Comparison of ENCODE assay signal across 1 cellular context in the genomic region with DNA sequence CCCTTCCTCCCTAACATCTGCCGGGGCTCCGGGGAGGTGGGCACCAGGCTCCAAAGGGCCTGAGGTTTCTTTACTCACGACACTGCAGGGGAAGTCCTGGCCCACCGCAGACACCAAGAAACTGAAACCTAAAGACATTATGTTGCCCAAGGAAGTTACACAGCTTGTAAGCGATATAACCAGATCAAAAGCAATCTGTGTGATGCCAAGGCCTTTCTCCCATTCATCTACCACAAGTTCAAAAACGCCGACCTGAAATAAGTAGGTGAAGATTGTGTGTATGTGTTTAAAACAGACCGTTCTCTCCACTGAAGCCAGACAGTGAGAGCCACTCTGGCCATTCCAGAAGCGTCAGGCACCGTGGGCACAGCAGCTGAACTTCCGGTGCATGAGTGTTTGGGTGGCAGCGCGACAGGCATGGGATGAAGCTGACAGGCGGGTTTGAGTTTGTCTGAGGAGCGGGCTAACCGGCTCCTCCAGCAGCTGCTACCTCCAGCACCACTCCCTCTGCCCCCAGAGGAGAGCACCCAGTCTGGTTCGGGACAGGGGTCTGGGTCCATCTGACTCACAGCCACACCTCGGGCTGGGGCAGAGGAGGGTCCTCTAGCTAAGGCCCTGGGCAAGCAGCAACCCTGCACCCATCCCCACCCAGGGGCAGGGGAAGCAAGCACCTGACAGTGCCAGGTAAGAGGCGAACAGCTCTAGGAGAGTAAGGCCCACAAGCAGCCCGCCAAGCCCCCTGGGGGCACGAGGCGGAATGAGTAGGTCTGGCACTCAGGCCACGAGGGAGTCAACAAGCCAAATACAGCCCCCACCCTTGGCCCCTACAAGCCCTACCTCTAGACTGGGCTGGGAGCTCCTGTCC.
TF ChIP-seq lines count a peak whose summit lies in the region.

No MANE protein-coding gene starts in this region.

TF ChIP-seq in H1, 55 proteins besides CTCF, POLR2A, EP300 and RAD21 (continued from another document):
- TF ChIP-seq PHF8 (conservative IDR thresholded peaks at IDR 0.05; ENCODE audit: low read depth, low read length), result no peak
- no peak for TF ChIP-seq SIX5 (IDR thresholded peaks at IDR 0.05; ENCODE audit: low read depth, low read length)
- TF ChIP-seq RNF2 (IDR thresholded peaks at IDR 0.05; ENCODE audit: borderline replicate concordance, low read depth, low read length, missing control alignments, poor library complexity, severe bottlenecking), result no peak
- TF ChIP-seq CREB1 (IDR thresholded peaks at IDR 0.05), result no peak
- no peak for TF ChIP-seq YY1 (IDR thresholded peaks at IDR 0.05; ENCODE audit: low read depth, low read length)
- no peak for TF ChIP-seq CTBP2 (IDR thresholded peaks at IDR 0.05; ENCODE audit: borderline replicate concordance, insufficient read depth, insufficient read length, low read length)
- no peak for TF ChIP-seq JUND (IDR thresholded peaks at IDR 0.05; ENCODE audit: low read length)
- no peak for TF ChIP-seq POLR2AphosphoS5 (IDR thresholded peaks at IDR 0.05; ENCODE audit: low read depth, low read length)
- TF ChIP-seq, protein P1, sequence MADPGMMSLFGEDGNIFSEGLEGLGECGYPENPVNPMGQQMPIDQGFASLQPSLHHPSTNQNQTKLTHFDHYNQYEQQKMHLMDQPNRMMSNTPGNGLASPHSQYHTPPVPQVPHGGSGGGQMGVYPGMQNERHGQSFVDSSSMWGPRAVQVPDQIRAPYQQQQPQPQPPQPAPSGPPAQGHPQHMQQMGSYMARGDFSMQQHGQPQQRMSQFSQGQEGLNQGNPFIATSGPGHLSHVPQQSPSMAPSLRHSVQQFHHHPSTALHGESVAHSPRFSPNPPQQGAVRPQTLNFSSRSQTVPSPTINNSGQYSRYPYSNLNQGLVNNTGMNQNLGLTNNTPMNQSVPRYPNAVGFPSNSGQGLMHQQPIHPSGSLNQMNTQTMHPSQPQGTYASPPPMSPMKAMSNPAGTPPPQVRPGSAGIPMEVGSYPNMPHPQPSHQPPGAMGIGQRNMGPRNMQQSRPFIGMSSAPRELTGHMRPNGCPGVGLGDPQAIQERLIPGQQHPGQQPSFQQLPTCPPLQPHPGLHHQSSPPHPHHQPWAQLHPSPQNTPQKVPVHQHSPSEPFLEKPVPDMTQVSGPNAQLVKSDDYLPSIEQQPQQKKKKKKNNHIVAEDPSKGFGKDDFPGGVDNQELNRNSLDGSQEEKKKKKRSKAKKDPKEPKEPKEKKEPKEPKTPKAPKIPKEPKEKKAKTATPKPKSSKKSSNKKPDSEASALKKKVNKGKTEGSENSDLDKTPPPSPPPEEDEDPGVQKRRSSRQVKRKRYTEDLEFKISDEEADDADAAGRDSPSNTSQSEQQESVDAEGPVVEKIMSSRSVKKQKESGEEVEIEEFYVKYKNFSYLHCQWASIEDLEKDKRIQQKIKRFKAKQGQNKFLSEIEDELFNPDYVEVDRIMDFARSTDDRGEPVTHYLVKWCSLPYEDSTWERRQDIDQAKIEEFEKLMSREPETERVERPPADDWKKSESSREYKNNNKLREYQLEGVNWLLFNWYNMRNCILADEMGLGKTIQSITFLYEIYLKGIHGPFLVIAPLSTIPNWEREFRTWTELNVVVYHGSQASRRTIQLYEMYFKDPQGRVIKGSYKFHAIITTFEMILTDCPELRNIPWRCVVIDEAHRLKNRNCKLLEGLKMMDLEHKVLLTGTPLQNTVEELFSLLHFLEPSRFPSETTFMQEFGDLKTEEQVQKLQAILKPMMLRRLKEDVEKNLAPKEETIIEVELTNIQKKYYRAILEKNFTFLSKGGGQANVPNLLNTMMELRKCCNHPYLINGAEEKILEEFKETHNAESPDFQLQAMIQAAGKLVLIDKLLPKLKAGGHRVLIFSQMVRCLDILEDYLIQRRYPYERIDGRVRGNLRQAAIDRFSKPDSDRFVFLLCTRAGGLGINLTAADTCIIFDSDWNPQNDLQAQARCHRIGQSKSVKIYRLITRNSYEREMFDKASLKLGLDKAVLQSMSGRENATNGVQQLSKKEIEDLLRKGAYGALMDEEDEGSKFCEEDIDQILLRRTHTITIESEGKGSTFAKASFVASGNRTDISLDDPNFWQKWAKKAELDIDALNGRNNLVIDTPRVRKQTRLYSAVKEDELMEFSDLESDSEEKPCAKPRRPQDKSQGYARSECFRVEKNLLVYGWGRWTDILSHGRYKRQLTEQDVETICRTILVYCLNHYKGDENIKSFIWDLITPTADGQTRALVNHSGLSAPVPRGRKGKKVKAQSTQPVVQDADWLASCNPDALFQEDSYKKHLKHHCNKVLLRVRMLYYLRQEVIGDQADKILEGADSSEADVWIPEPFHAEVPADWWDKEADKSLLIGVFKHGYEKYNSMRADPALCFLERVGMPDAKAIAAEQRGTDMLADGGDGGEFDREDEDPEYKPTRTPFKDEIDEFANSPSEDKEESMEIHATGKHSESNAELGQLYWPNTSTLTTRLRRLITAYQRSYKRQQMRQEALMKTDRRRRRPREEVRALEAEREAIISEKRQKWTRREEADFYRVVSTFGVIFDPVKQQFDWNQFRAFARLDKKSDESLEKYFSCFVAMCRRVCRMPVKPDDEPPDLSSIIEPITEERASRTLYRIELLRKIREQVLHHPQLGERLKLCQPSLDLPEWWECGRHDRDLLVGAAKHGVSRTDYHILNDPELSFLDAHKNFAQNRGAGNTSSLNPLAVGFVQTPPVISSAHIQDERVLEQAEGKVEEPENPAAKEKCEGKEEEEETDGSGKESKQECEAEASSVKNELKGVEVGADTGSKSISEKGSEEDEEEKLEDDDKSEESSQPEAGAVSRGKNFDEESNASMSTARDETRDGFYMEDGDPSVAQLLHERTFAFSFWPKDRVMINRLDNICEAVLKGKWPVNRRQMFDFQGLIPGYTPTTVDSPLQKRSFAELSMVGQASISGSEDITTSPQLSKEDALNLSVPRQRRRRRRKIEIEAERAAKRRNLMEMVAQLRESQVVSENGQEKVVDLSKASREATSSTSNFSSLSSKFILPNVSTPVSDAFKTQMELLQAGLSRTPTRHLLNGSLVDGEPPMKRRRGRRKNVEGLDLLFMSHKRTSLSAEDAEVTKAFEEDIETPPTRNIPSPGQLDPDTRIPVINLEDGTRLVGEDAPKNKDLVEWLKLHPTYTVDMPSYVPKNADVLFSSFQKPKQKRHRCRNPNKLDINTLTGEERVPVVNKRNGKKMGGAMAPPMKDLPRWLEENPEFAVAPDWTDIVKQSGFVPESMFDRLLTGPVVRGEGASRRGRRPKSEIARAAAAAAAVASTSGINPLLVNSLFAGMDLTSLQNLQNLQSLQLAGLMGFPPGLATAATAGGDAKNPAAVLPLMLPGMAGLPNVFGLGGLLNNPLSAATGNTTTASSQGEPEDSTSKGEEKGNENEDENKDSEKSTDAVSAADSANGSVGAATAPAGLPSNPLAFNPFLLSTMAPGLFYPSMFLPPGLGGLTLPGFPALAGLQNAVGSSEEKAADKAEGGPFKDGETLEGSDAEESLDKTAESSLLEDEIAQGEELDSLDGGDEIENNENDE (IDR thresholded peaks at IDR 0.05; ENCODE audit: insufficient replicate concordance, low read length), result no peak
- TF ChIP-seq SP4 (IDR thresholded peaks at IDR 0.05; ENCODE audit: low read length), result no peak
- TF ChIP-seq SIRT6 (IDR thresholded peaks at IDR 0.05; ENCODE audit: low read length), result no peak
- TF ChIP-seq BCL11A (IDR thresholded peaks at IDR 0.05; ENCODE audit: low read depth in 2 of 2, low read length in 2 of 2), result no peak
